15 cellular contexts compared by ENCODE assay signal in genomic region chr11:75014129-75014528, GRCh38.
DNase-seq lines count a peak whose midpoint lies in the region; ATAC-seq, FAIRE-seq and TF ChIP-seq lines count a peak whose summit lies in the region.
"Had no signal": no experiment of that assay in that cellular context is flagged by ENCODE, and none has a peak within 500 bp of the region (broad histone marks: within the 10 kb centered on the region; RNA-seq: fewer than 3 reads in every experiment).

No MANE protein-coding gene starts in this region.

- no peak for TF ChIP-seq POLR2A in erythroblast (IDR thresholded peaks at IDR 0.05; ENCODE audit: low read length)

- DNase-seq in AG20443 (ENCODE audit: low spot score) = peak; percentile 89
- DNase-seq in OCI-M1 (lab: John Stamatoyannopoulos, UW) = peak; percentile 71
- peak; percentile 32 to 69 for DNase-seq in erythroblast (lab: John Stamatoyannopoulos, UW)
- peak; percentile 64 for DNase-seq in kidney tubule cell (ENCODE audit: low spot score)
- DNase-seq in GM19239 (ENCODE audit: insufficient read length, low spot score) = no peak
- DNase-seq in NCI-H2196 treated with DMSO at 0.1 percent for 48 hours (lab: John Stamatoyannopoulos, UW; ENCODE audit: unreplicated experiment) = no peak
- DNase-seq in stimulated activated naive CD8-positive, alpha-beta T cell treated with anti-CD3 and anti-CD28 coated beads, Interleukin-15, Interleukin-2, amounts not matched to agents 100 U/mL and 50 U/mL, for 24 hours = no peak
- DNase-seq: activated CD4-positive, alpha-beta T cell treated with anti-CD3 and anti-CD28 coated beads for 36 hours; activated naive CD4-positive, alpha-beta T cell; CD4-positive, alpha-beta T cell; effector CD8-positive, alpha-beta T cell; kidney; NCI-H446 treated with DMSO at 0.1 percent for 48 hours; pancreas had no signal

- ATAC-seq in HG03378 (IDR thresholded peaks at IDR 0.05; ENCODE audit: unreplicated experiment) = no peak
- ATAC-seq in stimulated activated naive CD8-positive, alpha-beta T cell treated with anti-CD3 and anti-CD28 coated beads, Interleukin-15, Interleukin-2, amounts not matched to agents 100 U/mL and 50 U/mL, for 24 hours = no peak
- ATAC-seq: activated CD4-positive, alpha-beta T cell treated with anti-CD3 and anti-CD28 coated beads for 36 hours; pancreas had no signal

- no peak for FAIRE-seq in GM19239 (lab: Jason Lieb, UNC)
- FAIRE-seq: kidney, pancreas had no signal

Comparison
In these comparisons a context has a peak if more than half of its experiments do, and no peak if none do; other contexts are left out.
1. DNase-seq: peak in AG20443 (single experiment), OCI-M1 (single experiment), erythroblast (2 of 2) and kidney tubule cell (single experiment); none in GM19239 (single experiment), NCI-H2196 treated with DMSO at 0.1 percent for 48 hours (single experiment) and stimulated activated naive CD8-positive, alpha-beta T cell treated with anti-CD3 and anti-CD28 coated beads, Interleukin-15, Interleukin-2, amounts not matched to agents 100 U/mL and 50 U/mL, for 24 hours (single experiment).